8 cellular contexts compared by ENCODE assay signal in the genomic region with DNA sequence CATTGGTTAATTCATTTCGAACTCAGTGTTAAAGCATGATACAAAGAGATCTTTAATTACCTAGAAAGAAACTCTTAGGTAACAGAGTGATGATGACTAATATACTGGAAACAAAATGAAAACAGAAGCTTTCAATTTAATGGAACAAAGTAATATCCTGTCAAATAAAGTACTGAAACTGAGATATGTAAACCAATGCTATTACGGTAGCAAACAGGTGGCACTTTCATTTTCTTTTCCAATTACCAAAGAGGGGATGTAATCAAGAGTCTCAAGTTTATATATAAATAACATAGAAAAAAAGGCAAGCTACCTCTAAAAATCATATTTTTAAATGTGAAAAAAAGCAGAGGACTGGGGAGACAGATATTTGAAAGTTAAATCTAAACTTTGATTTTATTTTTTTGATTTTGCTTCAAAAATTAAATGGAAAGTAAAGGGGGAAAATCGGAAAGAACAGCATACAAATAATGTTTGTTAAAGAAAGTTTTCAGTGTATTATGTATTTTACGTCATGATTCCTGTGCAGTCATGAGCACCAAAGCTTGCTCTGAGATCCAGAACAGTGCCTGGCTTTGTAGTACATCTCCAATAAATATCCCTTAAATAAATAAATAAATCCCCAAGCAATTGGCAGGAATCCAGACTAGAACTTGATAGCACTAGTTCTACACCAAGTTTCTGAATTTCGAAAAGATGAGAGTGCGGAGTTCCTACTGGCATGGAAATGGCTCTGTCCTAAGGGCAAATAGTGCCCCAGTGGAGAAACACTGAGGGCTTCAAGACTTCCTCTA. TPM values are rescaled to one million over a fixed set of nuclear protein-coding genes. Genes with fewer than 3 reads are reported as not detected.
DNase-seq lines count a peak whose midpoint lies in the region; ATAC-seq, FAIRE-seq and TF ChIP-seq lines count a peak whose summit lies in the region.

No MANE protein-coding gene starts in this region.

- H3K36me3 Mint-ChIP-seq in HFFc6 (ENCODE audit: low read depth), result no peaks in the 10 kb centered on the region

- no peaks in the 10 kb centered on the region for H3K79me2 ChIP-seq in mammary epithelial cell (ENCODE audit: insufficient read depth, low read length)

- H3K36me3 ChIP-seq in mammary epithelial cell (ENCODE audit: insufficient read depth, low read length), result no peaks in the 10 kb centered on the region

- no peaks in the 10 kb centered on the region for H4K20me1 ChIP-seq in mammary epithelial cell (ENCODE audit: insufficient read depth, low read length)

- DNase-seq in GM12891 (ENCODE audit: insufficient read length, low spot score) (peak; percentile 35), mammary epithelial cell (peak; percentile 88), KG1 (lab: John Stamatoyannopoulos, UW) (no peak), iPS-NIHi11 (ENCODE audit: low spot score) (no peak), HFFc6 (no peak), NCI-H1436 treated with DMSO at 0.1 percent for 48 hours (lab: John Stamatoyannopoulos, UW) (no peak)

- CTCF ChIA-PET in mammary epithelial cell (lab: Charles Lee; ENCODE audit: low non-redundant PET), result interaction anchor here (0.7 kb wide), 1 partner anchor 422 kb away, joined by 5 read pairs; no protein-coding TSS in a partner anchor

- 10% methylated on average over 6 of the region's 6 CpGs for WGBS in mammary epithelial cell (ENCODE audit: low coverage, missing lambda C conversion rate)

- no peak overlapping the region for H3K4me3 Mint-ChIP-seq in HFFc6

- H3K4me1 Mint-ChIP-seq in HFFc6 (ENCODE audit: low read depth), result peaks cover 16% of the 10 kb centered on the region

- no peaks in the 10 kb centered on the region for H3K27me3 ChIP-seq in mammary epithelial cell (ENCODE audit: insufficient read depth, low read length)

- no peak for TF ChIP-seq CTCF in mammary epithelial cell (conservative IDR thresholded peaks at IDR 0.05 in 1 of 2, IDR thresholded peaks at IDR 0.05 in 1 of 2; ENCODE audit: extremely low read depth in 1 of 2, insufficient read depth in 1 of 2, low read depth in 1 of 2, low read length in 2 of 2)
- TF ChIP-seq CTCF in HFFc6 (IDR thresholded peaks at IDR 0.05), result no peak

- in situ Hi-C loops in mammary epithelial cell (cut with MboI; ENCODE audit: low sequenced_read_pairs in 2 of 2), result no loop called here

- H3K27me3 Mint-ChIP-seq in HFFc6 (ENCODE audit: insufficient read depth), result peaks cover 10% of the 10 kb centered on the region

- H3K4me2 ChIP-seq in mammary epithelial cell (ENCODE audit: insufficient read depth, low read depth, low read length), result peak overlapping the region; percentile 79

- dilution Hi-C loops in mammary epithelial cell (cut with HindIII; ENCODE audit: low sequenced_read_pairs), result no loop called here

- no peak overlapping the region for H3K27ac Mint-ChIP-seq in HFFc6

- H3K27ac ChIP-seq in mammary epithelial cell (ENCODE audit: insufficient read depth, low read depth, low read length), result peak overlapping the region; percentile 86

- FAIRE-seq in GM12891 (lab: Jason Lieb, UNC), result no peak

- H3K4me3 ChIP-seq in mammary epithelial cell (replicated peaks in 1 of 3; ENCODE audit: insufficient read depth in 1 of 3, low read depth in 2 of 3, low read length in 3 of 3), result peak overlapping the region in 2 of 3 experiments; percentile 34 to 60

- no peaks in the 10 kb centered on the region for H3K9me3 ChIP-seq in mammary epithelial cell (replicated peaks; ENCODE audit: insufficient read depth, low read length)

- peak; percentile 95 for ATAC-seq in GM21423 (IDR thresholded peaks at IDR 0.05; ENCODE audit: unreplicated experiment)
- peak; percentile 97 for ATAC-seq in HG03571 (IDR thresholded peaks at IDR 0.05; ENCODE audit: unreplicated experiment)

- no TSS peak for BruUV-seq in mammary epithelial cell (replicated peaks; lab: Mats Ljungman, UMichigan)

- H3K9ac ChIP-seq in mammary epithelial cell (ENCODE audit: insufficient read depth, low read length), result peak overlapping the region; percentile 60

- intact Hi-C loops in mammary epithelial cell (cut with micrococcal nuclease), result loop anchor here (2.0 kb wide), 1 partner anchor 25 kb away; a partner anchor contains a TSS

- TF ChIP-seq POLR2A in GM12891 (IDR thresholded peaks at IDR 0.05; ENCODE audit: low read depth, low read length), result no peak

- H2AFZ ChIP-seq in mammary epithelial cell (ENCODE audit: low read depth, low read length), result peak overlapping the region; percentile 65

- peaks cover 14% of the 10 kb centered on the region for H3K4me1 ChIP-seq in mammary epithelial cell (ENCODE audit: insufficient read depth, low read length)

- H3K9me3 Mint-ChIP-seq in HFFc6, result no peaks in the 10 kb centered on the region

TF ChIP-seq in GM12891, 5 proteins besides CTCF, POLR2A, EP300 and RAD21:
- TF ChIP-seq PAX5 (IDR thresholded peaks at IDR 0.05; ENCODE audit: insufficient read depth, low read length, severe bottlenecking), result no peak

RNA-seq across cellular contexts. Expression of a gene that starts 25.0 kb away (rescaled TPM):
- polyA plus RNA-seq in GM12891 (2012; ENCODE audit: low read depth, missing spikeins), result 13.2 TPM
- total RNA-seq in mammary epithelial cell, result 10 to 100 TPM; 23.4 to 47.2 TPM
- polyA plus RNA-seq in mammary epithelial cell, result 16.4 TPM
- polyA minus RNA-seq in mammary epithelial cell, result 28.6 TPM
- total RNA-seq in HFFc6 (2021; fragmentation: NEBNext Ultra II Directional; extraction: Animal tissue kit (Norgen Biotek cat#: 25700)), result 10 to 100 TPM; 22.2 to 36.4 (median 31.5) TPM

Comparison
In these comparisons a context has a peak if more than half of its experiments do, and no peak if none do; other contexts are left out.
1. DNase-seq: peak in GM12891 (single experiment) and mammary epithelial cell (single experiment); none in KG1 (single experiment), iPS-NIHi11 (single experiment), HFFc6 (single experiment) and NCI-H1436 treated with DMSO at 0.1 percent for 48 hours (single experiment).